In genomic region chr3:187031934-187032333, GRCh38 we compare ENCODE assay signal across 16 cellular contexts.
DNase-seq lines count a peak whose midpoint lies in the region; ATAC-seq and TF ChIP-seq lines count a peak whose summit lies in the region.
"Had no signal": no experiment of that assay in that cellular context is flagged by ENCODE, and none has a peak within 500 bp of the region (broad histone marks: within the 10 kb centered on the region; RNA-seq: fewer than 3 reads in every experiment).

No MANE protein-coding gene starts in this region.

- peak overlapping the region; percentile 56 for H3K4me2 ChIP-seq in Karpas-422 (ENCODE audit: low read depth, low read length, poor library complexity, severe bottlenecking)

- ATAC-seq in stimulated activated effector memory CD8-positive, alpha-beta T cell treated with anti-CD3 and anti-CD28 coated beads, Interleukin-12 subunit alpha, Interleukin-12 subunit beta, amount 100 ng/mL, for 72 hours = no peak
- ATAC-seq: activated CD4-positive, CD25-positive, alpha-beta regulatory T cell treated with anti-CD3 and anti-CD28 coated beads, Interleukin-2, amount 50 U/mL, for 24 hours had no signal

- no peak overlapping the region for H3K9ac ChIP-seq in Karpas-422 (ENCODE audit: low read length)

- H3K9me3 ChIP-seq in Karpas-422 (ENCODE audit: low read length) (no peaks in the 10 kb centered on the region), sigmoid colon (peaks cover 0 to 6% (median 0%) of the 10 kb centered on the region in 4 donors), tibial artery (peaks cover 0 to 3% (median 0%) of the 10 kb centered on the region in 3 donors)
- H3K9me3 ChIP-seq: Caco-2 had no signal

- CTCF ChIA-PET in activated naive CD4-positive, alpha-beta T cell treated with anti-CD3 and anti-CD28 coated beads for 36 hours (lab: Charles Lee) = interaction anchor here (0.8 to 1.8 kb wide), 10 partner anchors 9 to 1010 kb away, joined by 3 to 6 read pairs (median 4); no protein-coding TSS in a partner anchor

- H3K79me2 ChIP-seq in Karpas-422 (ENCODE audit: low read length) = peaks cover 100% of the 10 kb centered on the region

- peaks cover 80% of the 10 kb centered on the region for H3K36me3 ChIP-seq in Karpas-422 (ENCODE audit: insufficient read depth, low read length)
- no peaks in the 10 kb centered on the region for H3K36me3 ChIP-seq in sigmoid colon
- no peaks in the 10 kb centered on the region for H3K36me3 ChIP-seq in tibial artery
- H3K36me3 ChIP-seq: lower lobe of right lung had no signal

- H3K36me3 Mint-ChIP-seq in activated naive CD4-positive, alpha-beta T cell treated with anti-CD3 and anti-CD28 coated beads for 36 hours (ENCODE audit: low read depth) = peaks cover 81% of the 10 kb centered on the region
- peaks cover 90% of the 10 kb centered on the region for H3K36me3 Mint-ChIP-seq in activated naive CD8-positive, alpha-beta T cell treated with anti-CD3 and anti-CD28 coated beads for 36 hours
- peaks cover 56% of the 10 kb centered on the region for H3K36me3 Mint-ChIP-seq in stimulated activated effector memory CD8-positive, alpha-beta T cell treated with anti-CD3 and anti-CD28 coated beads, Interleukin-12 subunit alpha, Interleukin-12 subunit beta, amount 100 ng/mL, for 72 hours

- H3K4me3 Mint-ChIP-seq in activated naive CD4-positive, alpha-beta T cell treated with anti-CD3 and anti-CD28 coated beads for 36 hours = peak overlapping the region; percentile 22
- no peak overlapping the region for H3K4me3 Mint-ChIP-seq in activated naive CD8-positive, alpha-beta T cell treated with anti-CD3 and anti-CD28 coated beads for 36 hours
- H3K4me3 Mint-ChIP-seq in stimulated activated effector memory CD8-positive, alpha-beta T cell treated with anti-CD3 and anti-CD28 coated beads, Interleukin-12 subunit alpha, Interleukin-12 subunit beta, amount 100 ng/mL, for 72 hours = peak overlapping the region; percentile 23
- H3K4me3 Mint-ChIP-seq: neural crest cell had no signal

- H2AFZ ChIP-seq in Karpas-422 (ENCODE audit: low read length) = no peak overlapping the region

- intact Hi-C loops in activated naive CD4-positive, alpha-beta T cell treated with anti-CD3 and anti-CD28 coated beads for 36 hours (cut with micrococcal nuclease) = no loop called here
- intact Hi-C loops in sigmoid colon (cut with DNase I) = no loop called here
- intact Hi-C loops in tibial artery (cut with DNase I; ENCODE audit: low total_unique reads) = no loop called here

- H3K4me3 ChIP-seq in Karpas-422 (ENCODE audit: low read length) (no peak overlapping the region), sigmoid colon (no peak overlapping the region), tibial artery (no peak overlapping the region)
- H3K4me3 ChIP-seq: lower lobe of right lung had no signal

- H3K27ac Mint-ChIP-seq in activated naive CD4-positive, alpha-beta T cell treated with anti-CD3 and anti-CD28 coated beads for 36 hours = peak overlapping the region; percentile 97
- peak overlapping the region; percentile 62 for H3K27ac Mint-ChIP-seq in activated naive CD8-positive, alpha-beta T cell treated with anti-CD3 and anti-CD28 coated beads for 36 hours
- peak overlapping the region; percentile 85 for H3K27ac Mint-ChIP-seq in stimulated activated effector memory CD8-positive, alpha-beta T cell treated with anti-CD3 and anti-CD28 coated beads, Interleukin-12 subunit alpha, Interleukin-12 subunit beta, amount 100 ng/mL, for 72 hours

- peaks cover 57% of the 10 kb centered on the region for H4K20me1 ChIP-seq in Karpas-422 (ENCODE audit: insufficient read depth, low read depth, low read length)

- H3K27me3 ChIP-seq in Karpas-422 (ENCODE audit: low read length) (no peaks in the 10 kb centered on the region), sigmoid colon (no peaks in the 10 kb centered on the region), tibial artery (no peaks in the 10 kb centered on the region)

- H3K4me1 ChIP-seq in Karpas-422 (ENCODE audit: low read length) = peaks cover 61% of the 10 kb centered on the region
- no peaks in the 10 kb centered on the region for H3K4me1 ChIP-seq in sigmoid colon
- H3K4me1 ChIP-seq in tibial artery = peaks cover 0 to 7% (median 0%) of the 10 kb centered on the region in 4 donors
- H3K4me1 ChIP-seq: Caco-2 had no signal

- peaks cover 62% of the 10 kb centered on the region for H3K4me1 Mint-ChIP-seq in activated naive CD4-positive, alpha-beta T cell treated with anti-CD3 and anti-CD28 coated beads for 36 hours (ENCODE audit: low read depth)
- H3K4me1 Mint-ChIP-seq in activated naive CD8-positive, alpha-beta T cell treated with anti-CD3 and anti-CD28 coated beads for 36 hours = peaks cover 58% of the 10 kb centered on the region
- peaks cover 60% of the 10 kb centered on the region for H3K4me1 Mint-ChIP-seq in stimulated activated effector memory CD8-positive, alpha-beta T cell treated with anti-CD3 and anti-CD28 coated beads, Interleukin-12 subunit alpha, Interleukin-12 subunit beta, amount 100 ng/mL, for 72 hours

- no peak for TF ChIP-seq POLR2A in sigmoid colon (IDR thresholded peaks at IDR 0.05)

- H3K9me2 ChIP-seq in Karpas-422 (replicated peaks; ENCODE audit: insufficient read depth, low read length) = no peaks in the 10 kb centered on the region

- H3K27me3 Mint-ChIP-seq in activated naive CD4-positive, alpha-beta T cell treated with anti-CD3 and anti-CD28 coated beads for 36 hours (ENCODE audit: low read depth) = no peaks in the 10 kb centered on the region
- H3K27me3 Mint-ChIP-seq in activated naive CD8-positive, alpha-beta T cell treated with anti-CD3 and anti-CD28 coated beads for 36 hours = no peaks in the 10 kb centered on the region

- no peak for TF ChIP-seq CTCF in sigmoid colon (IDR thresholded peaks at IDR 0.05)
- TF ChIP-seq CTCF in tibial artery (IDR thresholded peaks at IDR 0.05) = no peak

- peaks cover 34% of the 10 kb centered on the region for H3K9me3 Mint-ChIP-seq in activated naive CD4-positive, alpha-beta T cell treated with anti-CD3 and anti-CD28 coated beads for 36 hours
- H3K9me3 Mint-ChIP-seq in activated naive CD8-positive, alpha-beta T cell treated with anti-CD3 and anti-CD28 coated beads for 36 hours = peaks cover 50% of the 10 kb centered on the region
- H3K9me3 Mint-ChIP-seq in stimulated activated effector memory CD8-positive, alpha-beta T cell treated with anti-CD3 and anti-CD28 coated beads, Interleukin-12 subunit alpha, Interleukin-12 subunit beta, amount 100 ng/mL, for 72 hours = no peaks in the 10 kb centered on the region

- DNase-seq in activated naive CD4-positive, alpha-beta T cell treated with anti-CD3 and anti-CD28 coated beads for 36 hours = no peak
- DNase-seq in activated naive CD4-positive, alpha-beta T cell (lab: John Stamatoyannopoulos, UW) = no peak
- DNase-seq in Karpas-422 (peak; percentile 58), NCI-H128 (lab: John Stamatoyannopoulos, UW; ENCODE audit: unreplicated experiment) (no peak), sigmoid colon (no peak), tibial artery (no peak)
- DNase-seq in activated naive CD8-positive, alpha-beta T cell treated with anti-CD3 and anti-CD28 coated beads for 36 hours = no peak
- DNase-seq in stimulated activated effector memory CD8-positive, alpha-beta T cell treated with anti-CD3 and anti-CD28 coated beads, Interleukin-12 subunit alpha, Interleukin-12 subunit beta, amount 100 ng/mL, for 72 hours (ENCODE audit: low spot score in 2 of 2) = no peak
- DNase-seq: Caco-2; lower lobe of right lung; NCI-H187 treated with DMSO at 0.1 percent for 48 hours; NCI-H446; NK-92 treated with Interleukin-12 subunit alpha and Interleukin-12 subunit beta, amount 100 ng/mL, for 24 hours; retina had no signal

- no peak for TF ChIP-seq EP300 in sigmoid colon (IDR thresholded peaks at IDR 0.05)

- peak overlapping the region; percentile 98 for H3K27ac ChIP-seq in Karpas-422 (ENCODE audit: low read length)
- H3K27ac ChIP-seq in sigmoid colon = no peak overlapping the region
- H3K27ac ChIP-seq in tibial artery = no peak overlapping the region
- H3K27ac ChIP-seq: lower lobe of right lung had no signal
